9 cellular contexts compared by ENCODE assay signal in the genomic region with DNA sequence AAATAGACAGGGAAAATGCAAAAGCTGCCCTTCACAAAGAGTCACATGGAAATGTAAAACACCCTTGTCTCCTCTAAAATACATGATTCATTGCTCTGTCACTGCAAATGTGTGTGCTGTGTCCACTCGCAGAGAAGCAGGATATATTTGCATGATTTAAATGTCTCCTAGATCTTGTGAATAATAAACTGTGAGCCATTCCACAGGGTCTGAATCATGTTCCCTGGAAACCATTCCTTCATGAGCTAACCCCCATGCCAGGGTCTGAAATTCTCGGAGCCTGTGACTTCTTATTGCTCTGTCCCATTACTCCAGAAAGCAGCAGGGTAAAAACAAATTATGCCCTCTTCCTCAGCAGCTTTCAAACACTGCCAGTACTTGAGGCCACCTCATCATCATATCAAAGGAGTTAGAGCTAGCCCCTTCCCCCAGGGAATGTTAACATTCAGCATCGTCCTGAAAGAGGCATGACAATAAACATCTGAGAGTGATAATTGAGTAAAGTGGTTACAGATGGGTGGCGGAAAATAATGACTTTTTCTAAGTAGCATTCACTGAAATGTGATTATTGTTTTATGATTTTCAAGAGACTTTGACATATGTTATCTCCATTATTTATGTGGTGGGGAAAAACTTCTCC. TPM values are rescaled to one million over a fixed set of nuclear protein-coding genes. Genes with fewer than 3 reads are reported as not detected.
DNase-seq lines count a peak whose midpoint lies in the region; ATAC-seq and TF ChIP-seq lines count a peak whose summit lies in the region.
"Had no signal": no experiment of that assay in that cellular context is flagged by ENCODE, and none has a peak within 500 bp of the region (broad histone marks: within the 10 kb centered on the region; RNA-seq: fewer than 3 reads in every experiment).

No MANE protein-coding gene starts in this region.

- no peak overlapping the region for H4K8ac ChIP-seq in mesendoderm (ENCODE audit: low read depth, low read length)

- TF ChIP-seq CTCF in cardiac fibroblast (IDR thresholded peaks at IDR 0.05; ENCODE audit: low read depth, low read length) = no peak

- H3K36me3 Mint-ChIP-seq in activated CD4-positive, alpha-beta memory T cell treated with anti-CD3 and anti-CD28 coated beads for 36 hours = no peaks in the 10 kb centered on the region
- H3K36me3 Mint-ChIP-seq: activated naive CD4-positive, alpha-beta T cell treated with anti-CD3 and anti-CD28 coated beads, Interleukin-2, amount 50 U/mL, for 24 hours had no signal

- no peak for ATAC-seq in GM19035 (IDR thresholded peaks at IDR 0.05; ENCODE audit: unreplicated experiment)
- ATAC-seq in GM21529 (IDR thresholded peaks at IDR 0.05; ENCODE audit: unreplicated experiment) = no peak

- no peak overlapping the region for H2BK15ac ChIP-seq in mesendoderm (replicated peaks; ENCODE audit: low read depth)

- no peak overlapping the region for H2BK120ac ChIP-seq in mesendoderm (ENCODE audit: low read depth, low read length)

- H3K4me3 ChIP-seq in cardiac fibroblast (replicated peaks in 1 of 2; ENCODE audit: low read depth in 2 of 2, low read length in 2 of 2) (no peak overlapping the region), mesendoderm (ENCODE audit: low read length) (no peak overlapping the region)

- H3K36me3 ChIP-seq in mesendoderm (ENCODE audit: control insufficient read depth, insufficient read depth, low read length) = no peaks in the 10 kb centered on the region

- no peaks in the 10 kb centered on the region for H3K27me3 ChIP-seq in mesendoderm (ENCODE audit: insufficient read depth, low read length, poor library complexity)

- no peak overlapping the region for H3K4me3 Mint-ChIP-seq in activated CD4-positive, alpha-beta memory T cell treated with anti-CD3 and anti-CD28 coated beads for 36 hours
- H3K4me3 Mint-ChIP-seq: activated naive CD4-positive, alpha-beta T cell treated with anti-CD3 and anti-CD28 coated beads, Interleukin-2, amount 50 U/mL, for 24 hours had no signal

- no peak overlapping the region for H3K18ac ChIP-seq in mesendoderm (ENCODE audit: low read length)

- intact Hi-C loops in activated CD4-positive, alpha-beta memory T cell treated with anti-CD3 and anti-CD28 coated beads for 36 hours (cut with micrococcal nuclease) = no loop called here

- no peak overlapping the region for H3K9ac ChIP-seq in mesendoderm (ENCODE audit: low read length)

- H3K23ac ChIP-seq in mesendoderm (ENCODE audit: low read length) = no peak overlapping the region

- H3K9me3 Mint-ChIP-seq in activated CD4-positive, alpha-beta memory T cell treated with anti-CD3 and anti-CD28 coated beads for 36 hours = peaks cover 3% of the 10 kb centered on the region
- H3K9me3 Mint-ChIP-seq: activated naive CD4-positive, alpha-beta T cell treated with anti-CD3 and anti-CD28 coated beads, Interleukin-2, amount 50 U/mL, for 24 hours had no signal

- no peak overlapping the region for H3K56ac ChIP-seq in mesendoderm (ENCODE audit: low read length)

- peak; percentile 87 for DNase-seq in DMS79 treated with DMSO at 0.1 percent for 48 hours (lab: John Stamatoyannopoulos, UW)
- DNase-seq in NCI-H2081 treated with DMSO at 0.1 percent for 48 hours (lab: John Stamatoyannopoulos, UW) = peak; percentile 37
- DNase-seq in cardiac fibroblast (ENCODE audit: low read depth in 2 of 2) = peak; percentile 59 to 95
- DNase-seq in mesendoderm = peak; percentile 65
- no peak for DNase-seq in activated CD4-positive, alpha-beta memory T cell treated with anti-CD3 and anti-CD28 coated beads for 36 hours
- DNase-seq in activated gamma-delta T cell treated with Interleukin-2 at 50 U/mL for 16 hours = no peak

- H2AK5ac ChIP-seq in mesendoderm (ENCODE audit: low read length) = no peak overlapping the region

- CTCF ChIA-PET in activated CD4-positive, alpha-beta memory T cell treated with anti-CD3 and anti-CD28 coated beads for 36 hours (lab: Charles Lee) = no interaction called here

- no CpG with 5 or more reads among the region's 4 CpGs for WGBS in mesendoderm (ENCODE audit: extremely low coverage, insufficient coverage, low lambda C conversion rate)

- H3K79me2 ChIP-seq in mesendoderm (ENCODE audit: control insufficient read depth, insufficient read depth, low read length) = no peaks in the 10 kb centered on the region

- no peak overlapping the region for H3K27ac ChIP-seq in mesendoderm (ENCODE audit: low read depth, low read length)

- H3K4me2 ChIP-seq in mesendoderm (ENCODE audit: low read length) = no peak overlapping the region

- POLR2A ChIA-PET in activated CD4-positive, alpha-beta memory T cell treated with anti-CD3 and anti-CD28 coated beads for 36 hours (lab: Charles Lee) = no interaction called here

- H2BK5ac ChIP-seq in mesendoderm (ENCODE audit: low read length) = no peak overlapping the region

- peaks cover 16% of the 10 kb centered on the region for H3K27me3 Mint-ChIP-seq in activated CD4-positive, alpha-beta memory T cell treated with anti-CD3 and anti-CD28 coated beads for 36 hours

- H3K27ac Mint-ChIP-seq in activated CD4-positive, alpha-beta memory T cell treated with anti-CD3 and anti-CD28 coated beads for 36 hours = no peak overlapping the region
- H3K27ac Mint-ChIP-seq: activated naive CD4-positive, alpha-beta T cell treated with anti-CD3 and anti-CD28 coated beads, Interleukin-2, amount 50 U/mL, for 24 hours had no signal

- H3K4me1 ChIP-seq in mesendoderm (ENCODE audit: control insufficient read depth, low read depth, low read length) = peaks cover 12% of the 10 kb centered on the region

- no peaks in the 10 kb centered on the region for H3K79me1 ChIP-seq in mesendoderm (ENCODE audit: low read length)

- H4K5ac ChIP-seq in mesendoderm (ENCODE audit: low read length) = no peak overlapping the region

- no peak overlapping the region for H3K4ac ChIP-seq in mesendoderm (ENCODE audit: low read depth, low read length)

- no peaks in the 10 kb centered on the region for H3K4me1 Mint-ChIP-seq in activated CD4-positive, alpha-beta memory T cell treated with anti-CD3 and anti-CD28 coated beads for 36 hours (ENCODE audit: low read depth)
- H3K4me1 Mint-ChIP-seq: activated naive CD4-positive, alpha-beta T cell treated with anti-CD3 and anti-CD28 coated beads, Interleukin-2, amount 50 U/mL, for 24 hours had no signal

RNA-seq across cellular contexts. Expression of a gene that starts 11.7 kb away (rescaled TPM):
- polyA plus RNA-seq in mesendoderm (2013, experiment 1 of 2) = 0.07 TPM
- 0.08 TPM for polyA plus RNA-seq in mesendoderm (2013, experiment 2 of 2)
- not detected for total RNA-seq in activated CD4-positive, alpha-beta memory T cell treated with anti-CD3 and anti-CD28 coated beads for 36 hours

Comparison
In these comparisons a context has a peak if more than half of its experiments do, and no peak if none do; other contexts are left out.
1. DNase-seq: peak in DMS79 treated with DMSO at 0.1 percent for 48 hours (single experiment), NCI-H2081 treated with DMSO at 0.1 percent for 48 hours (single experiment), cardiac fibroblast (2 of 2) and mesendoderm (single experiment); none in activated CD4-positive, alpha-beta memory T cell treated with anti-CD3 and anti-CD28 coated beads for 36 hours (single experiment) and activated gamma-delta T cell treated with Interleukin-2 at 50 U/mL for 16 hours (single experiment).